11 cellular contexts compared by ENCODE assay signal in the genomic region with DNA sequence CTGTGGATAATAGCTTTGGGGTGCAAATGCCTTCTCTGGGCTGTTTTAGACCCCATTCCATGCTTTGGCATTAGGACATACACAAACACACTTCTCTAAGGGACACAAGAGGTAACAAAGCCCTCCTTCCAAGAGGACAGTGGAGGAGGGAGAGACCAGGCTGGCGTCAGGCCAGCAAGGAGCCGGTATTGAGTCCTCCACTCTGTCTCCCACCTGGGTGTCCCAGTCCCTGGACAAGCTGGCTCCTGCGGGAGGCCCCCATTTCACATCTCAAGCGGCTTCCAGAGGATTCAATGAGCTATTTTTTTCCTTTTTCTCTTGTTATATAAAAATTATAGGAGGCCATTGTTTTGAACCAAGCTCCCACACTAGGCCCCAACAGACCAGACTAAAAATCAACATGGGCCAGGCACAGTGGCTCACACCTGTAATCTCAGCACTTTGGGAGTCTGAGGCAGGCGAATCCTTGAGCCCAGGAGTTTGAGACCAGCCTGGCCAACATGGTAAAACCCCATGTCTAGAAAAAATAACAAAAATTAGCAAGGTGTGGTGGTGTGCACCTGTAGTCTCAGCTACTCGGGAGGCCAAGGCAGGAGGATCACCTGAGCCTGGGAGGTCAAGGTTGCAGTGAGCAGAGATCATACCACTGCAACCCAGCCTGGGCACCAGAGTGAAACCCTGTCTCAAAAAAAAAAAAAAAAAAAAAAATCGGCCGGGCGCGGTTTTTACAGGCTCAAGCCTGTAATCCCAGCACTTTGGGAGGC.
DNase-seq lines count a peak whose midpoint lies in the region; ATAC-seq and TF ChIP-seq lines count a peak whose summit lies in the region.
"Had no signal": no experiment of that assay in that cellular context is flagged by ENCODE, and none has a peak within 500 bp of the region (broad histone marks: within the 10 kb centered on the region; RNA-seq: fewer than 3 reads in every experiment).

No MANE protein-coding gene starts in this region.

- H3K4me1 ChIP-seq in BLaER1 (peaks cover 42% of the 10 kb centered on the region), Panc1 (ENCODE audit: control insufficient read depth, insufficient read depth, low read length) (peaks cover 61% of the 10 kb centered on the region), fibroblast of lung (ENCODE audit: control insufficient read depth, extremely low read depth, insufficient read depth, low read length) (peaks cover 37% of the 10 kb centered on the region)

- H3K4me2 ChIP-seq in BLaER1: no peak overlapping the region
- no peak overlapping the region for H3K4me2 ChIP-seq in fibroblast of lung (ENCODE audit: extremely low read depth, insufficient read depth, low read length)

- H2AFZ ChIP-seq in fibroblast of lung (ENCODE audit: low read length): no peak overlapping the region

- no peak overlapping the region for H3K4me3 ChIP-seq in BLaER1
- H3K4me3 ChIP-seq in Panc1 (ENCODE audit: low read depth in 2 of 2, low read length in 2 of 2): no peak overlapping the region
- no peak overlapping the region for H3K4me3 ChIP-seq in fibroblast of lung (replicated peaks in 1 of 4; ENCODE audit: control extremely low read depth in 1 of 4, insufficient read depth in 1 of 4, low read depth in 3 of 4, low read length in 4 of 4)

- intact Hi-C loops in Panc1 (cut with micrococcal nuclease; ENCODE audit: unreplicated experiment) (no loop called here), sciatic nerve (cut with DNase I) (loop anchor here (10.0 kb wide), 1 partner anchor 261 kb away; no protein-coding TSS in a partner anchor)

- H3K9ac ChIP-seq in BLaER1 (no peak overlapping the region), fibroblast of lung (ENCODE audit: insufficient read depth, low read length) (no peak overlapping the region)

- H3K27me3 ChIP-seq in BLaER1 (no peaks in the 10 kb centered on the region), Panc1 (ENCODE audit: control insufficient read depth, insufficient read depth, low read length) (no peaks in the 10 kb centered on the region), fibroblast of lung (ENCODE audit: control insufficient read depth, insufficient read depth, low read length) (no peaks in the 10 kb centered on the region)

- H3K27ac ChIP-seq in BLaER1 (peak overlapping the region; percentile 37; the same call in 1 of the 2 replicates), Panc1 (ENCODE audit: low read length) (peak overlapping the region; percentile 100), fibroblast of lung (ENCODE audit: insufficient read depth, low read length) (peak overlapping the region; percentile 94)

- no peaks in the 10 kb centered on the region for H3K36me3 ChIP-seq in BLaER1
- no peaks in the 10 kb centered on the region for H3K36me3 ChIP-seq in Panc1 (ENCODE audit: control insufficient read depth, insufficient read depth, low read length)
- H3K36me3 ChIP-seq in fibroblast of lung (ENCODE audit: control insufficient read depth, insufficient read depth, low read length): no peaks in the 10 kb centered on the region

- H4K20me1 ChIP-seq in BLaER1 (no peaks in the 10 kb centered on the region), fibroblast of lung (ENCODE audit: control insufficient read depth, extremely low read depth, insufficient read depth, low read length) (no peaks in the 10 kb centered on the region)

- no TSS peak for BruUV-seq in Panc1 (replicated peaks; lab: Mats Ljungman, UMichigan)

- no peaks in the 10 kb centered on the region for H3K79me2 ChIP-seq in fibroblast of lung (ENCODE audit: control insufficient read depth, insufficient read depth, low read length)

- no peak for ATAC-seq in Panc1
- ATAC-seq in sciatic nerve: no peak
- no peak for ATAC-seq in GM21619 (IDR thresholded peaks at IDR 0.05; ENCODE audit: unreplicated experiment)
- ATAC-seq: CD8-positive, alpha-beta T cell had no signal

- no peak for DNase-seq in Panc1 (ENCODE audit: low read depth, low spot score)
- DNase-seq in fibroblast of lung (ENCODE audit: low read depth in 2 of 2): no peak
- peak; percentile 66 for DNase-seq in sciatic nerve (ENCODE audit: low spot score)
- DNase-seq in NOMO-1 (lab: John Stamatoyannopoulos, UW; ENCODE audit: unreplicated experiment in 2 of 2): no peak
- no peak for DNase-seq in LoVo (ENCODE audit: low spot score)
- no peak for DNase-seq in middle frontal gyrus (ENCODE audit: extremely low spot score, low spot score)
- DNase-seq: activated gamma-delta T cell treated with Interleukin-2 at 50 U/mL for 16 hours; CD8-positive, alpha-beta T cell; GF-D8 had no signal

- TF ChIP-seq CTCF in Panc1 (IDR thresholded peaks at IDR 0.05) (no peak), fibroblast of lung (conservative IDR thresholded peaks at IDR 0.05 in 1 of 2, IDR thresholded peaks at IDR 0.05 in 1 of 2; ENCODE audit: low read depth in 1 of 2, low read length in 2 of 2) (no peak)

- H3K9me3 ChIP-seq in BLaER1 (no peaks in the 10 kb centered on the region), Panc1 (ENCODE audit: control insufficient read depth, insufficient read depth, low read depth, low read length) (peaks cover 3% of the 10 kb centered on the region; the same call in 1 of the 2 replicates), fibroblast of lung (ENCODE audit: control insufficient read depth, insufficient read depth, low read depth, low read length) (no peaks in the 10 kb centered on the region)

- POLR2A ChIA-PET in Panc1 (lab: Charles Lee): interaction anchor here (0.5 kb wide), 1 partner anchor 97 kb away, joined by 4 read pairs; no protein-coding TSS in a partner anchor

- CTCF ChIA-PET in Panc1 (lab: Charles Lee): no interaction called here

- in situ Hi-C loops in Panc1 (cut with HindIII; ENCODE audit: low pct_unique_long_range_greater_than_20kb, low sequenced_read_pairs): loop anchor here (25.0 kb wide), 1 partner anchor 248 kb away; no protein-coding TSS in a partner anchor

Comparison
In these comparisons a context has a peak if more than half of its experiments do, and no peak if none do; other contexts are left out.
1. H3K27ac ChIP-seq: peak in every context shown above with its lines; median percentile 100 in Panc1; 94 in fibroblast of lung; 37 in BLaER1.